1 cellular context compared by ENCODE assay signal in the genomic region with DNA sequence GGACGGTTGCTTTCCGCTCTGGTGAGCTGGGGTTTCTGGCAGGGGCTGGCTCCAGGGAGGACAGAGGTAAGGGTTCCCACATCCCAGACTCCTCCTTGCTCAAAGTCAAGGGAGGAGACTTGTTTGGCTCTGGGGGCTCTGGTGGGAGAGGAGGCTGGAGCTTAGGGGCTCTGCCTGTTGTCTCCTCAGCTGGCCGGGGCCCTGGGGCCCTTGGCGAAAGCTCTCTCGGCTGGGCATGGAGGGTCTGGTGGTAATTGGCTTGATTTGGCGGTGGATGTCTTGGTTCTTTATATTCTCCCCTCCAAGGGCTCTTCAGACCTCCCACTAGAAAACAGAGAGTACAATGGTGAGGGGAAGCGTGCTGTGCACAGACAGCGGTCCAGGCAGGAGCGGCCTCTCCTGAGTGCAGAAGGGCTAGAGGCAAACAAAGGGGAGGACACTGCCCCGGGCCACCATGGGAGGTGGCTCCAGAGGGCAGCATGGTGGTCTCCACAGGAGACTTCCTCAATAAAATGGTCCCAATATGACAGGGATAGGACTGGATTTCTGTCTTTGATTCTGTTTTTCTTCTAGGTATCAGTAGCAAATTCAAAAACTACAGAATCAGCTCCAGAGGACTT.
A peak's percentile ranks its signal among the peaks of the same experiment; 100 is the strongest.
TF ChIP-seq lines count a peak whose summit lies in the region.

No MANE protein-coding gene starts in this region.

TF ChIP-seq in HEK293, 187 proteins besides CTCF, POLR2A, EP300 and RAD21:
- TF ChIP-seq ZNF2 (tag by site-specific recombination; IDR thresholded peaks at IDR 0.05): no peak
- no peak for TF ChIP-seq ZNF843 (tag by site-specific recombination; IDR thresholded peaks at IDR 0.05)
- peak; percentile 0; the same call in 1 of the 2 replicates for TF ChIP-seq ZIC2 (tag by site-specific recombination; IDR thresholded peaks at IDR 0.05)
- no peak for TF ChIP-seq HOXC10 (CRISPR knock-in tag; IDR thresholded peaks at IDR 0.05)
